Comparison of ENCODE assay signal across 21 cellular contexts in the genomic region with DNA sequence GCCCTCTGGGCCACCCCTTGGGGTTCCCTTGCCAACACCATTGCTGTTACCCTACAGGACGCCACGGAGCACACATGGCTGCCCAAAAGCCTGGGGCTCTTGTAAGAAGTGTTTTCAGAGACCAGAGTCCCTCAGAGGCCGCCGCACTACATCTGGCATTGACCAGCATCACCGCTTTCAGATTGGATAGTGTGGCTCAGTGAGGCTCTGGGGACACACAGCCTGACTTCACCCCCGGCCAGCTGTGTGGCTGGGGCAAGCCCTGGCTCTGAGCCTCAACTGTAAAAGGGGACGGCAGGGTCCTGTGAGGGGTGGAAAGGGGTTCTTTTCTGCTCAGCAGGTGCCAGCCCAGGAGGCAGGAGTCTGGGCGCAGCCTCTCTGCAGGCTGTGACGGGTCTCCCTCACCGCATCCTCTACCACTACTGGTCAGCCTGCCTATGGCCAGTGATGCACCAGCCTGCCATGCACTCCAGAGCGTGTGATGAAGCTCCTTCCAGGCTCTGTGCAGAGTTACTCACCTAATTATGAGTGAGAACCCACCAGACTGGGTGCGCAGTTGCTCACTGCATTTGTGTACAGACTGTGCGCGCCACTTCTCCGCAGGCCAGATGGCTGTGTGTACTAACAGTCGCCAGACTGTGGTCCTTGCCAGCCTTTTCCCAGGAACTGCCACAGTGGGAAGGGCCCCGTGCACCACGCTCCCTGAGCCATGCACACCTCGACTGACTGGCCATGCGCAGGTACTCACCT. TPM values are rescaled to one million over a fixed set of nuclear protein-coding genes. Genes with fewer than 3 reads are reported as not detected.
DNase-seq lines count a peak whose midpoint lies in the region; ATAC-seq and TF ChIP-seq lines count a peak whose summit lies in the region.
"Had no signal": no experiment of that assay in that cellular context is flagged by ENCODE, and none has a peak within 500 bp of the region (broad histone marks: within the 10 kb centered on the region; RNA-seq: fewer than 3 reads in every experiment).

No MANE protein-coding gene starts in this region.

- H3K4me1 ChIP-seq in lower lobe of right lung: no peaks in the 10 kb centered on the region
- H3K4me1 ChIP-seq: BLaER1, SJSA1 had no signal

- H3K4me3 ChIP-seq in lower lobe of right lung: no peak overlapping the region
- H3K4me3 ChIP-seq: BLaER1, SJSA1 had no signal

- intact Hi-C loops in lower lobe of right lung (cut with DNase I): no loop called here

- H3K36me3 ChIP-seq in lower lobe of right lung: no peaks in the 10 kb centered on the region
- H3K36me3 ChIP-seq: BLaER1, SJSA1 had no signal

- no peaks in the 10 kb centered on the region for H3K9me3 ChIP-seq in lower lobe of right lung
- H3K9me3 ChIP-seq: BLaER1, SJSA1 had no signal

- no peaks in the 10 kb centered on the region for H3K27me3 ChIP-seq in lower lobe of right lung (ENCODE audit: low read depth)
- H3K27me3 ChIP-seq: BLaER1, SJSA1 had no signal

- no peak overlapping the region for H3K27ac ChIP-seq in lower lobe of right lung
- H3K27ac ChIP-seq: BLaER1, SJSA1 had no signal

- no peak for TF ChIP-seq CTCF in lower lobe of right lung (IDR thresholded peaks at IDR 0.05)

- ATAC-seq in lower lobe of right lung (no peak), GM18861 (IDR thresholded peaks at IDR 0.05; ENCODE audit: unreplicated experiment) (no peak)
- ATAC-seq: Right ventricle myocardium inferior had no signal

- peak; percentile 49 for DNase-seq in DMS 273 treated with DMSO at 0.1 percent for 48 hours (lab: John Stamatoyannopoulos, UW)
- peak; percentile 91 for DNase-seq in NCI-H1694 treated with DMSO at 0.1 percent for 48 hours (lab: John Stamatoyannopoulos, UW)
- DNase-seq in NCI-H524 treated with DMSO at 0.1 percent for 48 hours (lab: John Stamatoyannopoulos, UW): peak; percentile 30
- peak; percentile 40 for DNase-seq in lower lobe of right lung
- DNase-seq in T1000 (lab: John Stamatoyannopoulos, UW): no peak
- DNase-seq in activated CD4-positive, alpha-beta T cell treated with anti-CD3 and anti-CD28 coated beads, Interleukin-2, amount 50 U/mL, for 1 hour: no peak
- DNase-seq in stimulated activated CD4-positive, alpha-beta T cell treated with anti-CD3 and anti-CD28 coated beads, Interleukin-4, amount 100 ng/mL, for 24 hours: no peak
- DNase-seq: CD4-positive, alpha-beta T cell; COR-L47; DND-41; Kasumi-1; NCI-H1436; NCI-H2029; NCI-H510A treated with DMSO at 0.1 percent for 48 hours; T-helper 1 cell had no signal

RNA-seq across cellular contexts. Expression of a gene that starts 10.7 kb away (rescaled TPM):
- total RNA-seq in lower lobe of right lung: 0.35 TPM
- total RNA-seq: A673, MCF 10A, SJSA1 had no signal

Comparison
In these comparisons a context has a peak if more than half of its experiments do, and no peak if none do; other contexts are left out.
1. DNase-seq: peak in DMS 273 treated with DMSO at 0.1 percent for 48 hours (single experiment), NCI-H1694 treated with DMSO at 0.1 percent for 48 hours (single experiment), NCI-H524 treated with DMSO at 0.1 percent for 48 hours (single experiment) and lower lobe of right lung (single experiment); none in T1000 (single experiment), activated CD4-positive, alpha-beta T cell treated with anti-CD3 and anti-CD28 coated beads, Interleukin-2, amount 50 U/mL, for 1 hour (single experiment) and stimulated activated CD4-positive, alpha-beta T cell treated with anti-CD3 and anti-CD28 coated beads, Interleukin-4, amount 100 ng/mL, for 24 hours (single experiment).